Comparison of ENCODE assay signal across 8 cellular contexts in genomic region chr1:204080163-204080903, GRCh38. TPM values are rescaled to one million over a fixed set of nuclear protein-coding genes. Genes with fewer than 3 reads are reported as not detected.
DNase-seq lines count a peak whose midpoint lies in the region; TF ChIP-seq lines count a peak whose summit lies in the region.

No MANE protein-coding gene starts in this region.

- intact Hi-C loops in Calu3 (cut with micrococcal nuclease; ENCODE audit: unreplicated experiment) (no loop called here), spleen (cut with DNase I; ENCODE audit: low total_unique reads) (no loop called here)

- H3K36me3 Mint-ChIP-seq in Calu3 (ENCODE audit: insufficient read depth, unreplicated experiment): peaks cover 1% of the 10 kb centered on the region

- H3K36me3 ChIP-seq in spleen: no peaks in the 10 kb centered on the region

- no TSS peak for BruUV-seq in Calu3 (replicated peaks; lab: Mats Ljungman, UMichigan)

- peak overlapping the region in 7 of 8 donors; percentile 11 to 71 (median 64) for H3K27ac ChIP-seq in spleen

- H3K9me3 Mint-ChIP-seq in Calu3 (ENCODE audit: low read depth, unreplicated experiment): no peaks in the 10 kb centered on the region

- TF ChIP-seq CTCF in Calu3 (IDR thresholded peaks at IDR 0.05; ENCODE audit: unreplicated experiment) (no peak), astrocyte of the spinal cord (IDR thresholded peaks at IDR 0.05; ENCODE audit: low read depth, low read length) (no peak), spleen (IDR thresholded peaks at IDR 0.05 in 8 of 11, conservative IDR thresholded peaks at IDR 0.05 in 3 of 11) (no peak), GM10248 (IDR thresholded peaks at IDR 0.05; ENCODE audit: control extremely low read depth, extremely low read depth, low read depth, missing control alignments) (no peak)

- TF ChIP-seq POLR2A in spleen (IDR thresholded peaks at IDR 0.05): no peak

- POLR2A ChIA-PET in GM10248 (lab: Yijun Ruan, JAX): no interaction called here

- H3K9me3 ChIP-seq in spleen: no peaks in the 10 kb centered on the region

- H3K4me3 Mint-ChIP-seq in Calu3 (ENCODE audit: low read depth, unreplicated experiment): peak overlapping the region; percentile 21

- in situ Hi-C loops in astrocyte of the spinal cord (cut with HindIII; ENCODE audit: low sequenced_read_pairs): no loop called here

- H3K27ac Mint-ChIP-seq in Calu3 (ENCODE audit: unreplicated experiment): no peak overlapping the region

- 51 to 80% (median 67%) methylated on average over 3 to 8 of the region's 8 CpGs for WGBS in spleen, 5 donors

- peaks cover 65% of the 10 kb centered on the region for H3K4me1 Mint-ChIP-seq in Calu3 (ENCODE audit: low read depth, unreplicated experiment)

- peak; percentile 94 for DNase-seq in Calu3
- peak; percentile 29 for DNase-seq in NCI-H1417 treated with DMSO at 0.1 percent for 48 hours (lab: John Stamatoyannopoulos, UW)
- DNase-seq in astrocyte of the spinal cord (ENCODE audit: low read depth, low spot score): peak; percentile 87
- DNase-seq in iPS-NIHi11 (ENCODE audit: low spot score): peak; percentile 93
- peak; percentile 64 for DNase-seq in spleen
- DNase-seq in Kasumi-1 (lab: John Stamatoyannopoulos, UW): no peak
- DNase-seq in GM10248 (ENCODE audit: extremely low spot score): no peak
- no peak for DNase-seq in activated CD8-positive, alpha-beta memory T cell treated with anti-CD3 and anti-CD28 coated beads, Interleukin-2, amount 50 U/mL, for 48 hours

- CTCF ChIA-PET in Calu3 (lab: Charles Lee): interaction anchor here (0.5 to 1.2 kb wide), 7 partner anchors 11 to 956 kb away, joined by 3 to 6 read pairs (median 3); no protein-coding TSS in a partner anchor
- CTCF ChIA-PET in GM10248 (lab: Yijun Ruan, JAX): no interaction called here

- peaks cover 0 to 44% (median 2%) of the 10 kb centered on the region in 7 donors for H3K27me3 ChIP-seq in spleen (replicated peaks in 1 of 7)

- peaks cover 3 to 73% (median 23%) of the 10 kb centered on the region in 6 donors for H3K4me1 ChIP-seq in spleen

- H3K27me3 Mint-ChIP-seq in Calu3 (ENCODE audit: unreplicated experiment): no peaks in the 10 kb centered on the region

- H3K4me3 ChIP-seq in astrocyte of the spinal cord (ENCODE audit: low read depth, low read length) (no peak overlapping the region), spleen (peak overlapping the region in 1 of 8 donors; percentile 13)

RNA-seq across cellular contexts. Expression of gene SOX13, which starts 7.4 kb away (rescaled TPM):
- total RNA-seq in Calu3 (2022) (21.8 and 27.9 TPM in 2 replicates), spleen (10 to 100 TPM; 12.8 to 28.7 (median 19.2) TPM)
- polyA plus RNA-seq in spleen: 1 to 10 TPM; 2.0 to 9.6 (median 2.2) TPM

Comparison
In these comparisons a context has a peak if more than half of its experiments do, and no peak if none do; other contexts are left out.
1. DNase-seq: peak in Calu3 (single experiment), NCI-H1417 treated with DMSO at 0.1 percent for 48 hours (single experiment), astrocyte of the spinal cord (single experiment), iPS-NIHi11 (single experiment) and spleen (single experiment); none in Kasumi-1 (0 of 2), GM10248 (single experiment) and activated CD8-positive, alpha-beta memory T cell treated with anti-CD3 and anti-CD28 coated beads, Interleukin-2, amount 50 U/mL, for 48 hours (single experiment).